In genomic region chr6:1635305-1636010, GRCh38 we compare ENCODE assay signal across 16 cellular contexts. TPM values are rescaled to one million over a fixed set of nuclear protein-coding genes. Genes with fewer than 3 reads are reported as not detected.
DNase-seq lines count a peak whose midpoint lies in the region; ATAC-seq and TF ChIP-seq lines count a peak whose summit lies in the region.
"Had no signal": no experiment of that assay in that cellular context is flagged by ENCODE, and none has a peak within 500 bp of the region (broad histone marks: within the 10 kb centered on the region; RNA-seq: fewer than 3 reads in every experiment).

No MANE protein-coding gene starts in this region.

- intact Hi-C loops in left cardiac atrium (cut with DNase I) (no loop called here), cardiac septum (cut with DNase I) (no loop called here), left ventricle myocardium superior (cut with micrococcal nuclease) (no loop called here)

- H3K27me3 Mint-ChIP-seq in activated naive CD8-positive, alpha-beta T cell treated with anti-CD3 and anti-CD28 coated beads for 36 hours = peaks cover 17% of the 10 kb centered on the region

- no peaks in the 10 kb centered on the region for H3K27me3 ChIP-seq in osteoblast (ENCODE audit: insufficient read depth, low read length)

- no peaks in the 10 kb centered on the region for H3K36me3 ChIP-seq in osteoblast (ENCODE audit: insufficient read depth, low read length)

- TF ChIP-seq CTCF in osteoblast (IDR thresholded peaks at IDR 0.05; ENCODE audit: extremely low read depth, low read depth, low read length) = no peak

- H3K9me3 Mint-ChIP-seq in activated naive CD8-positive, alpha-beta T cell treated with anti-CD3 and anti-CD28 coated beads for 36 hours = no peaks in the 10 kb centered on the region
- H3K9me3 Mint-ChIP-seq: H9, IgD-negative memory B cell had no signal

- peaks cover 7% of the 10 kb centered on the region for H3K4me1 ChIP-seq in osteoblast (ENCODE audit: insufficient read depth, low read length)

- H3K4me3 ChIP-seq in osteoblast (ENCODE audit: insufficient read depth, low read length) = no peak overlapping the region

- H4K20me1 ChIP-seq in osteoblast (ENCODE audit: insufficient read depth, low read length) = peaks cover 5% of the 10 kb centered on the region

- no peaks in the 10 kb centered on the region for H3K9me3 ChIP-seq in osteoblast (ENCODE audit: low read depth, low read length)
- H3K9me3 ChIP-seq: Caco-2 had no signal

- H2AFZ ChIP-seq in osteoblast (ENCODE audit: low read length) = no peak overlapping the region

- peak; percentile 48 for DNase-seq in left cardiac atrium
- no peak for DNase-seq in cardiac septum (ENCODE audit: low spot score)
- no peak for DNase-seq in left ventricle myocardium superior
- DNase-seq in osteoblast (ENCODE audit: insufficient read length, low spot score, missing footprints) = peak; percentile 65
- no peak for DNase-seq in activated naive CD8-positive, alpha-beta T cell treated with anti-CD3 and anti-CD28 coated beads for 36 hours
- DNase-seq in medulla oblongata (ENCODE audit: extremely low spot score) = no peak
- DNase-seq in AG08395 (ENCODE audit: low spot score) = no peak
- DNase-seq: Caco-2, H9, MV-4-11, NCI-H1417 treated with DMSO at 0.1 percent for 48 hours, NCI-H2029 treated with DMSO at 0.1 percent for 48 hours, NCI-H510A treated with DMSO at 0.1 percent for 48 hours had no signal

- no peak overlapping the region for H3K27ac Mint-ChIP-seq in activated naive CD8-positive, alpha-beta T cell treated with anti-CD3 and anti-CD28 coated beads for 36 hours
- H3K27ac Mint-ChIP-seq: IgD-negative memory B cell had no signal

- peaks cover 5% of the 10 kb centered on the region for H3K36me3 Mint-ChIP-seq in activated naive CD8-positive, alpha-beta T cell treated with anti-CD3 and anti-CD28 coated beads for 36 hours

- no peaks in the 10 kb centered on the region for H3K79me2 ChIP-seq in osteoblast (ENCODE audit: insufficient read depth, low read length)

- ATAC-seq in left cardiac atrium (peak in 1 of 2 donors; percentile 5), left ventricle myocardium superior (peak; percentile 43), GM21717 (IDR thresholded peaks at IDR 0.05; ENCODE audit: unreplicated experiment) (no peak)

- H3K4me2 ChIP-seq in osteoblast (ENCODE audit: insufficient read depth, low read length) = no peak overlapping the region

- H3K27ac ChIP-seq in osteoblast (ENCODE audit: low read depth, low read length) = no peak overlapping the region

- H3K4me3 Mint-ChIP-seq in activated naive CD8-positive, alpha-beta T cell treated with anti-CD3 and anti-CD28 coated beads for 36 hours = no peak overlapping the region
- H3K4me3 Mint-ChIP-seq: CD14-positive monocyte, H9, IgD-negative memory B cell had no signal

- H3K4me1 Mint-ChIP-seq in activated naive CD8-positive, alpha-beta T cell treated with anti-CD3 and anti-CD28 coated beads for 36 hours = no peaks in the 10 kb centered on the region
- H3K4me1 Mint-ChIP-seq: CD14-positive monocyte, H9 had no signal

RNA-seq across cellular contexts. Expression of gene FOXC1, which starts 25.7 kb away (rescaled TPM):
- 10 to 100 TPM in 1 of 2 donors, 1 to 10 TPM in 1; 5.5 to 25.9 TPM for total RNA-seq in left cardiac atrium
- 6.4 TPM for total RNA-seq in cardiac septum
- 2.7 TPM for total RNA-seq in left ventricle myocardium superior
- total RNA-seq in osteoblast = 39.4 and 41.0 TPM in 2 replicates
- total RNA-seq in activated naive CD8-positive, alpha-beta T cell treated with anti-CD3 and anti-CD28 coated beads for 36 hours = not detected
- total RNA-seq: H9 had no signal

Comparison
In these comparisons a context has a peak if more than half of its experiments do, and no peak if none do; other contexts are left out.
1. DNase-seq: peak in left cardiac atrium (single experiment) and osteoblast (single experiment); none in cardiac septum (single experiment), left ventricle myocardium superior (single experiment), activated naive CD8-positive, alpha-beta T cell treated with anti-CD3 and anti-CD28 coated beads for 36 hours (single experiment), medulla oblongata (single experiment) and AG08395 (single experiment).